8 cellular contexts compared by ENCODE assay signal in genomic region chr18:23136326-23137092, GRCh38. TPM values are rescaled to one million over a fixed set of nuclear protein-coding genes. Genes with fewer than 3 reads are reported as not detected.
DNase-seq lines count a peak whose midpoint lies in the region; ATAC-seq and TF ChIP-seq lines count a peak whose summit lies in the region.

No MANE protein-coding gene starts in this region.

- peaks cover 4 to 28% (median 15%) of the 10 kb centered on the region in 4 donors for H3K4me1 Mint-ChIP-seq in naive thymus-derived CD8-positive, alpha-beta T cell

- peaks cover 7% of the 10 kb centered on the region for H3K4me1 ChIP-seq in Karpas-422 (ENCODE audit: low read length)

- peak overlapping the region; percentile 11 to 82 (median 64) for H3K4me3 Mint-ChIP-seq in naive thymus-derived CD8-positive, alpha-beta T cell

- no peaks in the 10 kb centered on the region for H3K9me3 Mint-ChIP-seq in naive thymus-derived CD8-positive, alpha-beta T cell

- H3K27ac Mint-ChIP-seq in naive thymus-derived CD8-positive, alpha-beta T cell = no peak overlapping the region

- peak; percentile 9 for ATAC-seq in HG02885 (IDR thresholded peaks at IDR 0.05; ENCODE audit: poor library complexity, unreplicated experiment)
- ATAC-seq in naive thymus-derived CD8-positive, alpha-beta T cell = peak; percentile 20 to 33
- ATAC-seq in GM21526 (IDR thresholded peaks at IDR 0.05; ENCODE audit: low FRiP score, unreplicated experiment) = no peak
- ATAC-seq in GM21825 (IDR thresholded peaks at IDR 0.05; ENCODE audit: unreplicated experiment) = no peak

- no peak for DNase-seq in GM12864 (ENCODE audit: low read depth)
- DNase-seq in WERI-Rb-1 = peak; percentile 25
- DNase-seq in fibroblast of gingiva (ENCODE audit: low read depth) = peak; percentile 38
- peak in 2 of 10 donors; percentile 22 to 27 for DNase-seq in naive thymus-derived CD8-positive, alpha-beta T cell
- DNase-seq in Karpas-422 = no peak

- TF ChIP-seq CTCF in GM12864 (IDR thresholded peaks at IDR 0.05; ENCODE audit: low read depth, low read length, missing control alignments) (no peak), WERI-Rb-1 (IDR thresholded peaks at IDR 0.05; ENCODE audit: low read depth, low read length) (no peak)

- POLR2A ChIA-PET in naive thymus-derived CD8-positive, alpha-beta T cell (lab: Charles Lee) = no interaction called here

- no peaks in the 10 kb centered on the region for H3K36me3 ChIP-seq in WERI-Rb-1
- H3K36me3 ChIP-seq in Karpas-422 (ENCODE audit: insufficient read depth, low read length) = no peaks in the 10 kb centered on the region

- H2AFZ ChIP-seq in Karpas-422 (ENCODE audit: low read length) = no peak overlapping the region

- H4K20me1 ChIP-seq in Karpas-422 (ENCODE audit: insufficient read depth, low read depth, low read length) = no peaks in the 10 kb centered on the region

- H3K4me2 ChIP-seq in Karpas-422 (ENCODE audit: low read depth, low read length, poor library complexity, severe bottlenecking) = no peak overlapping the region

- H3K27me3 ChIP-seq in WERI-Rb-1 (ENCODE audit: insufficient read depth, low read depth, severe bottlenecking) (peaks cover 8% of the 10 kb centered on the region), Karpas-422 (ENCODE audit: low read length) (no peaks in the 10 kb centered on the region)

- peak overlapping the region; percentile 70 for H3K4me3 ChIP-seq in GM12864 (ENCODE audit: low read depth, low read length)
- peak overlapping the region; percentile 46 for H3K4me3 ChIP-seq in WERI-Rb-1 (ENCODE audit: low read depth, low read length)
- H3K4me3 ChIP-seq in Karpas-422 (ENCODE audit: low read length) = no peak overlapping the region

- H3K79me2 ChIP-seq in Karpas-422 (ENCODE audit: low read length) = no peaks in the 10 kb centered on the region

- H3K9ac ChIP-seq in Karpas-422 (ENCODE audit: low read length) = no peak overlapping the region

- no peaks in the 10 kb centered on the region for H3K9me3 ChIP-seq in WERI-Rb-1 (ENCODE audit: severe bottlenecking)
- no peaks in the 10 kb centered on the region for H3K9me3 ChIP-seq in Karpas-422 (ENCODE audit: low read length)

- H3K36me3 Mint-ChIP-seq in naive thymus-derived CD8-positive, alpha-beta T cell = no peaks in the 10 kb centered on the region

- H3K27ac ChIP-seq in WERI-Rb-1 = no peak overlapping the region
- H3K27ac ChIP-seq in Karpas-422 (ENCODE audit: low read length) = no peak overlapping the region

- peaks cover 26 to 54% (median 36%) of the 10 kb centered on the region in 5 donors for H3K27me3 Mint-ChIP-seq in naive thymus-derived CD8-positive, alpha-beta T cell

- H3K9me2 ChIP-seq in Karpas-422 (replicated peaks; ENCODE audit: insufficient read depth, low read length) = no peaks in the 10 kb centered on the region

RNA-seq across cellular contexts. Expression of gene CABLES1, which starts 1.2 kb away (rescaled TPM):
- total RNA-seq in naive thymus-derived CD8-positive, alpha-beta T cell = under 1 TPM; 0.82 to 0.99 TPM
- not detected for polyA plus RNA-seq in naive thymus-derived CD8-positive, alpha-beta T cell
- 0.22 TPM in 1 of 2 replicates, not detected in the other for total RNA-seq in Karpas-422 (2014; rRNA removed; shearing (Covaris generic); ENCODE audit: low replicate concordance)

Comparison
In these comparisons a context has a peak if more than half of its experiments do, and no peak if none do; other contexts are left out.
1. DNase-seq: peak in WERI-Rb-1 (single experiment) and fibroblast of gingiva (single experiment); none in GM12864 (single experiment) and Karpas-422 (single experiment).
2. ATAC-seq: peak in HG02885 (single experiment) and naive thymus-derived CD8-positive, alpha-beta T cell (2 of 2); none in GM21526 (single experiment) and GM21825 (single experiment).